Comparison of ENCODE assay signal across 20 cellular contexts in the genomic region with DNA sequence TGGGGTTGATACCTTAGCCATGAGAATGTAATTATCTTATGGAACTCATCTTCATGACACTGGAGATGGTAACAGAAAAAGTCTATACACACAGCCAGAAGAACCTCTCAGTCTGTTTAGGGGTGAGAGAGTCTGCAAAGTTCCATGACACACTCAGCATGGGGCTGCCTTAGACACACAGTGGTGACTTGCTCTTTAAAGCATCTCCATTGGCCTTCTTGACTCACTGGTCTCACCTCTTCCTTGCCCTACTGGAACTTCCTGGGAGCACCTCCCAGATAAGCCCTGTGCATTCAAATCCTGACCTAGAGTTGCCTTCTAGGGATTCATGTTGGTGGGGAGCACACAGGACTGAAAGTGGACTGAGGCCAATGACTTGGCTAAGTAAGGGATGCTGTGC. TPM values are rescaled to one million over a fixed set of nuclear protein-coding genes. Genes with fewer than 3 reads are reported as not detected.
"Had no signal": no experiment of that assay in that cellular context is flagged by ENCODE, and none has a peak within 500 bp of the region (broad histone marks: within the 10 kb centered on the region; RNA-seq: fewer than 3 reads in every experiment).

No MANE protein-coding gene starts in this region.

- H3K27me3 ChIP-seq: gastrocnemius medialis had no signal

- H3K4me1 ChIP-seq: parathyroid adenoma had no signal

- H3K4me3 ChIP-seq: gastrocnemius medialis, smooth muscle cell, thoracic aorta had no signal

- H3K9me3 ChIP-seq: gastrocnemius medialis, thoracic aorta had no signal

- H3K27ac ChIP-seq: gastrocnemius medialis, parathyroid adenoma, thoracic aorta had no signal

- H3K36me3 ChIP-seq: gastrocnemius medialis, thoracic aorta had no signal

- DNase-seq: activated CD4-positive, alpha-beta T cell treated with anti-CD3 and anti-CD28 coated beads, Interleukin-2, amount 10 ng/mL, durations not matched to agents 24 days and 14 days; activated CD8-positive, alpha-beta T cell treated with anti-CD3 and anti-CD28 coated beads for 36 hours; activated naive CD4-positive, alpha-beta T cell treated with Interleukin-2 at 50 U/mL for 16 hours; activated T-cell treated with anti-CD3 and anti-CD28 coated beads, Interleukin-2, amount 50 U/mL, for 24 hours; anterior cingulate cortex; caudate nucleus; gastrocnemius medialis; head of caudate nucleus; mesenchymal stem cell; stimulated activated CD4-positive, alpha-beta T cell treated with anti-CD3 and anti-CD28 coated beads, Interleukin-4, amount 100 ng/mL, for 4 hours; stimulated activated naive B cell treated with anti-CD40 and anti-IgM and Interleukin-4, amounts not matched to agents 10 μg/mL and 1 μg/mL and 100 μg/mL, for 72 hours; T-cell; T-helper 9 cell had no signal

- H3K27me3 Mint-ChIP-seq: activated CD4-positive, alpha-beta T cell treated with anti-CD3 and anti-CD28 coated beads, Interleukin-2, amount 10 ng/mL, durations not matched to agents 24 days and 14 days; brain had no signal

- H3K4me1 Mint-ChIP-seq: stimulated activated naive B cell treated with anti-CD40 and anti-IgM and Interleukin-4, amounts not matched to agents 10 μg/mL and 1 μg/mL and 100 μg/mL, for 72 hours; T-cell had no signal

- H3K36me3 Mint-ChIP-seq: brain; natural killer cell treated with Interleukin-12 subunit alpha and Interleukin-12 subunit beta and Interleukin-15 and Interleukin-18, amount 100 ng/mL, for 72 hours; stimulated activated naive B cell treated with anti-CD40 and anti-IgM and Interleukin-4, amounts not matched to agents 10 μg/mL and 1 μg/mL and 100 μg/mL, for 72 hours; T-cell had no signal

- H3K4me3 Mint-ChIP-seq: activated CD4-positive, alpha-beta T cell treated with anti-CD3 and anti-CD28 coated beads, Interleukin-2, amount 10 ng/mL, durations not matched to agents 24 days and 14 days; activated CD8-positive, alpha-beta T cell treated with anti-CD3 and anti-CD28 coated beads for 36 hours; activated T-cell treated with anti-CD3 and anti-CD28 coated beads, Interleukin-2, amount 50 U/mL, for 24 hours; brain; natural killer cell treated with Interleukin-12 subunit alpha and Interleukin-12 subunit beta and Interleukin-15 and Interleukin-18, amount 100 ng/mL, for 72 hours; stimulated activated naive B cell treated with anti-CD40 and anti-IgM and Interleukin-4, amounts not matched to agents 10 μg/mL and 1 μg/mL and 100 μg/mL, for 72 hours; T-cell had no signal

- H3K27ac Mint-ChIP-seq: activated CD4-positive, alpha-beta T cell treated with anti-CD3 and anti-CD28 coated beads, Interleukin-2, amount 10 ng/mL, durations not matched to agents 24 days and 14 days; activated CD8-positive, alpha-beta T cell treated with anti-CD3 and anti-CD28 coated beads for 36 hours; activated T-cell treated with anti-CD3 and anti-CD28 coated beads, Interleukin-2, amount 50 U/mL, for 24 hours; activated T-helper 2 cell treated with anti-CD3 and anti-CD28 coated beads, Interferon-gamma antibody, Interleukin-2, Interleukin-4, amounts not matched to agents 10 μg/mL and 5 μg/mL and 100 μg/mL, durations not matched to agents 14 hours and 24 hours and 36 hours; natural killer cell treated with Interleukin-12 subunit alpha and Interleukin-12 subunit beta and Interleukin-15 and Interleukin-18, amount 100 ng/mL, for 72 hours; stimulated activated naive B cell treated with anti-CD40 and anti-IgM and Interleukin-4, amounts not matched to agents 10 μg/mL and 1 μg/mL and 100 μg/mL, for 72 hours; T-cell had no signal

- ATAC-seq: activated CD8-positive, alpha-beta T cell treated with anti-CD3 and anti-CD28 coated beads for 36 hours; gastrocnemius medialis; sciatic nerve; stimulated activated naive B cell treated with anti-CD40 and anti-IgM and Interleukin-4, amounts not matched to agents 10 μg/mL and 1 μg/mL and 100 μg/mL, for 72 hours; T-cell had no signal

- H3K9me3 Mint-ChIP-seq: activated T-helper 2 cell treated with anti-CD3 and anti-CD28 coated beads, Interferon-gamma antibody, Interleukin-2, Interleukin-4, amounts not matched to agents 10 μg/mL and 5 μg/mL and 100 μg/mL, durations not matched to agents 14 hours and 24 hours and 36 hours; natural killer cell treated with Interleukin-12 subunit alpha and Interleukin-12 subunit beta and Interleukin-15 and Interleukin-18, amount 100 ng/mL, for 72 hours; T-cell had no signal

RNA-seq across cellular contexts. Expression of a gene that starts 9.3 kb away (rescaled TPM):
- total RNA-seq: natural killer cell treated with Interleukin-12 subunit alpha and Interleukin-12 subunit beta and Interleukin-15 and Interleukin-18, amount 100 ng/mL, for 72 hours had no signal
